In genomic region chr2:119341684-119342083, GRCh38 we compare ENCODE assay signal across 29 cellular contexts.
"Had no signal": no experiment of that assay in that cellular context is flagged by ENCODE, and none has a peak within 500 bp of the region (broad histone marks: within the 10 kb centered on the region; RNA-seq: fewer than 3 reads in every experiment).

No MANE protein-coding gene starts in this region.

- H3K4me3 ChIP-seq: colonic mucosa, coronary artery, dorsolateral prefrontal cortex, esophagus muscularis mucosa, esophagus squamous epithelium, gastrocnemius medialis, gastroesophageal sphincter, heart left ventricle, heart right ventricle had no signal

- H3K9me3 Mint-ChIP-seq: dendritic cell treated with granulocyte-macrophage colony-stimulating factor and Interleukin-4, amounts not matched to agents 40 ng/mL and 50 ng/mL, for 4 days; effector memory CD8-positive, alpha-beta T cell; endodermal cell had no signal

- ATAC-seq: effector memory CD8-positive, alpha-beta T cell; esophagus mucosa; foreskin keratinocyte; gastrocnemius medialis; gastroesophageal sphincter; heart left ventricle; heart right ventricle had no signal

- DNase-seq: colonic mucosa; cortex of kidney; dermis blood vessel endothelial cell; dorsolateral prefrontal cortex; effector CD4-positive, alpha-beta T cell; effector CD8-positive, alpha-beta T cell; effector memory CD4-positive, alpha-beta T cell; effector memory CD8-positive, alpha-beta T cell; endodermal cell; erythroblast; esophagus squamous epithelium; foreskin fibroblast; foreskin keratinocyte; foreskin melanocyte; gastrocnemius medialis; glutamatergic neuron; head of caudate nucleus; heart left ventricle; heart right ventricle had no signal

- H3K27ac ChIP-seq: colonic mucosa, coronary artery, dorsolateral prefrontal cortex, epithelial cell of prostate, esophagus muscularis mucosa, esophagus squamous epithelium, foreskin keratinocyte, gastrocnemius medialis, gastroesophageal sphincter, heart left ventricle, heart right ventricle had no signal

- H3K4me3 Mint-ChIP-seq: dendritic cell treated with granulocyte-macrophage colony-stimulating factor and Interleukin-4, amounts not matched to agents 40 ng/mL and 50 ng/mL, for 4 days; effector memory CD8-positive, alpha-beta T cell; endodermal cell had no signal

- FAIRE-seq: colon, endometrium, endothelial cell of umbilical vein, frontal cortex had no signal

- H3K9me3 ChIP-seq: colonic mucosa, esophagus muscularis mucosa, esophagus squamous epithelium, gastrocnemius medialis, gastroesophageal sphincter, heart left ventricle, heart right ventricle had no signal

- H3K27ac Mint-ChIP-seq: dendritic cell treated with granulocyte-macrophage colony-stimulating factor and Interleukin-4, amounts not matched to agents 40 ng/mL and 50 ng/mL, for 4 days; effector memory CD8-positive, alpha-beta T cell; endodermal cell had no signal

- H3K27me3 Mint-ChIP-seq: dendritic cell treated with granulocyte-macrophage colony-stimulating factor and Interleukin-4, amounts not matched to agents 40 ng/mL and 50 ng/mL, for 4 days; effector memory CD8-positive, alpha-beta T cell had no signal

- H3K36me3 ChIP-seq: colonic mucosa had no signal

- H3K27me3 ChIP-seq: colonic mucosa, dorsolateral prefrontal cortex, esophagus muscularis mucosa, esophagus squamous epithelium, foreskin keratinocyte, gastrocnemius medialis, gastroesophageal sphincter, heart left ventricle, heart right ventricle had no signal

- H3K4me1 ChIP-seq: colonic mucosa, esophagus muscularis mucosa, foreskin keratinocyte, gastrocnemius medialis, gastroesophageal sphincter had no signal
